ENCODE assay signal across 8 cellular contexts in the genomic region with DNA sequence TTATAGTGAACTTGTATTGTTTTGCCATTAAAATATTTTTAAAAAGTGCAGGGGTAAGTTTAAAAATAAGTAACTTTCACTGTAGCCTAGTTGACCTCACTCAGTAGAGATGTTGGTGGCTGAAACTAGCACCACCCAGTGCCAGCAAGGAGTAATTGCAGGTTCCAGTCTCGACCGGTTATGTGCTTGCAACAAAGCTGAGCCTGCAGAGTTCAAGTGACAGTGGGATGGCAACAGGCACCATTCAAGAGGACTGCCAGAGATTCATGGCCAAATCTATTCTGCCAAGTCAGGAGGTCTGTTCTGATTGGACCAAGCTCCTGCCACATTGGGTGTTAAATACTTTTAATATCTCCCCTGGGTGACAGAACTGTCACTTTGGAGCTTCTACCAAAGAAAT. TPM values are rescaled to one million over a fixed set of nuclear protein-coding genes. Genes with fewer than 3 reads are reported as not detected.
DNase-seq lines count a peak whose midpoint lies in the region; ATAC-seq and TF ChIP-seq lines count a peak whose summit lies in the region.

No MANE protein-coding gene starts in this region.

- DNase-seq in AG10803 (ENCODE audit: low read depth) (no peak), GM13976 (ENCODE audit: low spot score) (peak; percentile 68), RPMI8226 (peak; percentile 67), fibroblast of gingiva (ENCODE audit: low read depth) (peak; percentile 40), head of caudate nucleus (no peak), immature natural killer cell (no peak)
- peak; percentile 43 for DNase-seq in stimulated activated CD8-positive, alpha-beta memory T cell treated with anti-CD3 and anti-CD28 coated beads, Interleukin-4, amount 100 ng/mL, for 48 hours

- in situ Hi-C loops in GM13976 (cut with MboI; ENCODE audit: low sequenced_read_pairs, unreplicated experiment): no loop called here

- peak; percentile 38 for TF ChIP-seq CTCF in AG10803 (conservative IDR thresholded peaks at IDR 0.05; ENCODE audit: low read length)
- no peak for TF ChIP-seq CTCF in GM13976 (IDR thresholded peaks at IDR 0.05; ENCODE audit: borderline replicate concordance, control extremely low read depth, extremely low read depth, insufficient read depth, missing control alignments)

- peaks cover 16 to 22% of the 10 kb centered on the region in 2 donors for H3K4me1 Mint-ChIP-seq in immature natural killer cell

- H3K9me3 Mint-ChIP-seq in immature natural killer cell: peaks cover 0 to 3% (median 0%) of the 10 kb centered on the region in 6 donors

- peak overlapping the region in 2 of 5 donors; percentile 11 to 34 for H3K4me3 Mint-ChIP-seq in immature natural killer cell

- no peak overlapping the region for H3K27ac Mint-ChIP-seq in immature natural killer cell

- peaks cover 3 to 12% (median 4%) of the 10 kb centered on the region in 3 donors for H3K27me3 Mint-ChIP-seq in immature natural killer cell (ENCODE audit: low read depth in 3 of 3)

- H3K36me3 Mint-ChIP-seq in immature natural killer cell: no peaks in the 10 kb centered on the region

- no peak overlapping the region for H3K4me3 ChIP-seq in AG10803 (ENCODE audit: low read length)

- intact Hi-C loops in head of caudate nucleus (cut with DNase I): no loop called here

- no peak for ATAC-seq in GM19455 (IDR thresholded peaks at IDR 0.05; ENCODE audit: unreplicated experiment)

RNA-seq across cellular contexts. Expression of gene ADAMTS7, which starts 2.7 kb away (rescaled TPM):
- not detected for polyA plus RNA-seq in immature natural killer cell

Comparison
In these comparisons a context has a peak if more than half of its experiments do, and no peak if none do; other contexts are left out.
1. DNase-seq: peak in GM13976 (single experiment), RPMI8226 (single experiment), fibroblast of gingiva (single experiment) and stimulated activated CD8-positive, alpha-beta memory T cell treated with anti-CD3 and anti-CD28 coated beads, Interleukin-4, amount 100 ng/mL, for 48 hours (single experiment); none in AG10803 (single experiment), head of caudate nucleus (0 of 42) and immature natural killer cell (0 of 3).